25 cellular contexts compared by ENCODE assay signal in the genomic region with DNA sequence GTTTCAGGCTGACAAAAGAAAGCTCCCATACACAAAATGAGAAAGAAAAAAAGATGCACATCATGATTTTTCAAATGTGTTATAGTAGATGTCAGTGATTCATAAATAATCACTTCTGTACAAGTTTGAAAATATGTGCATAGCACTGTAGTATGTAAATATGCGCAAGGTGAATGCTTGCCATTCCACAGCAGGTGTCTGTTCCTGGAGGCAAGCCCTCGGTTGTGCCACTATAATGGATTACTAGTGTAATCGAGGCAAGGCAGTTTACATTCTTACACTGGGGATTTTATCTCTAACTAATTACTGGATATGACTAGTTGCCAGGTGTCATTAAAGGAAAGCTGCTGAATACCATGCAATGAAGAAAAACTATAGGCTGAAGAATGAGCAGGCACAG.
DNase-seq lines count a peak whose midpoint lies in the region; ATAC-seq and TF ChIP-seq lines count a peak whose summit lies in the region.
"Had no signal": no experiment of that assay in that cellular context is flagged by ENCODE, and none has a peak within 500 bp of the region (broad histone marks: within the 10 kb centered on the region; RNA-seq: fewer than 3 reads in every experiment).

No MANE protein-coding gene starts in this region.

- no peak overlapping the region for H4K91ac ChIP-seq in trophoblast cell (ENCODE audit: low read depth, low read length)

- H3K9me3 ChIP-seq in trophoblast cell (ENCODE audit: insufficient read depth, low read depth, low read length) = no peaks in the 10 kb centered on the region
- H3K9me3 ChIP-seq: BE2C, BLaER1 had no signal

- ATAC-seq in esophagus mucosa (peak; percentile 29), HG03457 (IDR thresholded peaks at IDR 0.05; ENCODE audit: unreplicated experiment) (no peak), left lobe of liver (no peak)
- ATAC-seq: GM12878 had no signal

- H3K4me2 ChIP-seq in trophoblast cell (ENCODE audit: low read length) = no peak overlapping the region
- H3K4me2 ChIP-seq: BLaER1 had no signal

- no peaks in the 10 kb centered on the region for H3K36me3 ChIP-seq in trophoblast cell (ENCODE audit: control insufficient read depth in 1 of 2, insufficient read depth in 2 of 2, low read length in 2 of 2)
- H3K36me3 ChIP-seq: BLaER1 had no signal

- no peak overlapping the region for H4K12ac ChIP-seq in trophoblast cell (ENCODE audit: low read depth, low read length)

- no peaks in the 10 kb centered on the region for H3K79me1 ChIP-seq in trophoblast cell (ENCODE audit: low read length)

- H4K8ac ChIP-seq in trophoblast cell (ENCODE audit: low read depth, low read length) = no peak overlapping the region

- H3K4ac ChIP-seq in trophoblast cell (ENCODE audit: low read depth, low read length) = no peak overlapping the region

- no peaks in the 10 kb centered on the region for H3K79me2 ChIP-seq in trophoblast cell (ENCODE audit: control insufficient read depth, insufficient read depth, low read length, poor library complexity)

- no peak overlapping the region for H3K4me3 ChIP-seq in trophoblast cell (ENCODE audit: low read depth, low read length)
- H3K4me3 ChIP-seq in retinal pigment epithelial cell (ENCODE audit: low read length) = no peak overlapping the region
- H3K4me3 ChIP-seq: BLaER1, GM12878 had no signal

- no peak overlapping the region for H2BK12ac ChIP-seq in trophoblast cell (ENCODE audit: low read length)

- H2BK5ac ChIP-seq in trophoblast cell (ENCODE audit: low read depth, low read length, poor library complexity) = no peak overlapping the region

- H2AFZ ChIP-seq in trophoblast cell (ENCODE audit: insufficient read depth, low read length, poor library complexity) = no peak overlapping the region

- H3K27ac ChIP-seq in trophoblast cell (ENCODE audit: low read depth, low read length) = no peak overlapping the region
- H3K27ac ChIP-seq: BLaER1 had no signal

- TF ChIP-seq CTCF in retinal pigment epithelial cell (conservative IDR thresholded peaks at IDR 0.05; ENCODE audit: low read depth, low read length) = no peak

- no CpG with 5 or more reads among the region's 3 CpGs for WGBS in trophoblast cell (ENCODE audit: extremely low coverage, insufficient coverage, insufficient read length)

- no peaks in the 10 kb centered on the region for H3K4me1 ChIP-seq in trophoblast cell (ENCODE audit: control insufficient read depth in 1 of 2, insufficient read depth in 2 of 2, low read length in 2 of 2)
- H3K4me1 ChIP-seq: BLaER1 had no signal

- DNase-seq in NCI-H69 (lab: John Stamatoyannopoulos, UW) (peak; percentile 30), trophoblast cell (peak; percentile 65 to 70), retinal pigment epithelial cell (ENCODE audit: low read depth) (peak; percentile 19), NCI-H2029 (lab: John Stamatoyannopoulos, UW) (no peak), SIG-M5 (lab: John Stamatoyannopoulos, UW) (no peak), left lobe of liver (ENCODE audit: low spot score) (no peak)
- DNase-seq: 8988T; ACHN; BE2C; C1 segment of cervical spinal cord; CD4-positive, alpha-beta memory T cell; CD4-positive, CD25-positive, alpha-beta regulatory T cell; CD8-positive, alpha-beta memory T cell; COR-L47; DMS 273 treated with DMSO at 0.1 percent for 48 hours; DMS153; DMS53; DMS79; DND-41; EL; GDM1 had no signal

- H3K14ac ChIP-seq in trophoblast cell (ENCODE audit: low read length) = no peak overlapping the region

- no peak overlapping the region for H2AK5ac ChIP-seq in trophoblast cell (ENCODE audit: low read length)

- H3K23ac ChIP-seq in trophoblast cell (ENCODE audit: low read length) = no peak overlapping the region

- no peak overlapping the region for H2BK120ac ChIP-seq in trophoblast cell (ENCODE audit: insufficient read depth, low read length, poor library complexity)

- no peak overlapping the region for H3K18ac ChIP-seq in trophoblast cell (ENCODE audit: low read length)

- no peaks in the 10 kb centered on the region for H3K27me3 ChIP-seq in trophoblast cell (ENCODE audit: insufficient read depth, low read length)
- H3K27me3 ChIP-seq: BE2C, BLaER1 had no signal

- no peak overlapping the region for H3K9ac ChIP-seq in trophoblast cell (ENCODE audit: low read length)
- H3K9ac ChIP-seq: BLaER1 had no signal

Comparison
In these comparisons a context has a peak if more than half of its experiments do, and no peak if none do; other contexts are left out.
1. DNase-seq: peak in NCI-H69 (single experiment), trophoblast cell (2 of 2) and retinal pigment epithelial cell (single experiment); none in NCI-H2029 (single experiment), SIG-M5 (single experiment) and left lobe of liver (single experiment).